17 cellular contexts compared by ENCODE assay signal in genomic region chr20:62819494-62820174, GRCh38. TPM values are rescaled to one million over a fixed set of nuclear protein-coding genes. Genes with fewer than 3 reads are reported as not detected.
DNase-seq lines count a peak whose midpoint lies in the region; ATAC-seq and TF ChIP-seq lines count a peak whose summit lies in the region.
"Had no signal": no experiment of that assay in that cellular context is flagged by ENCODE, and none has a peak within 500 bp of the region (broad histone marks: within the 10 kb centered on the region; RNA-seq: fewer than 3 reads in every experiment).

No MANE protein-coding gene starts in this region.

- no peak for TF ChIP-seq CTCF in heart right ventricle (IDR thresholded peaks at IDR 0.05)

- WGBS in heart right ventricle, 2 donors = 54 to 63% methylated on average over 16 of the region's 16 CpGs

- no peaks in the 10 kb centered on the region for H3K9me3 Mint-ChIP-seq in activated T-cell treated with anti-CD3 and anti-CD28 coated beads, Interleukin-2, amount 50 U/mL, for 72 hours
- H3K9me3 Mint-ChIP-seq: stimulated activated naive CD8-positive, alpha-beta T cell treated with anti-CD3 and anti-CD28 coated beads, Interleukin-15, Interleukin-2, amounts not matched to agents 100 ng/mL and 50 ng/mL, for 24 hours had no signal

- H3K27ac ChIP-seq in heart right ventricle (peak overlapping the region in 7 of 10 donors; percentile 2 to 76 (median 64)), temporal lobe (ENCODE audit: low read depth, low read length) (peak overlapping the region; percentile 91)
- H3K27ac ChIP-seq: left lung, SK-N-MC had no signal

- H3K36me3 Mint-ChIP-seq in T-helper 17 cell (ENCODE audit: low read depth) = no peaks in the 10 kb centered on the region
- H3K36me3 Mint-ChIP-seq in activated T-cell treated with anti-CD3 and anti-CD28 coated beads, Interleukin-2, amount 50 U/mL, for 72 hours (ENCODE audit: insufficient read depth in 2 of 2) = no peaks in the 10 kb centered on the region

- H3K27me3 Mint-ChIP-seq in T-helper 17 cell = peaks cover 7% of the 10 kb centered on the region
- peaks cover 15% of the 10 kb centered on the region for H3K27me3 Mint-ChIP-seq in activated T-cell treated with anti-CD3 and anti-CD28 coated beads, Interleukin-2, amount 50 U/mL, for 72 hours (ENCODE audit: low read depth)

- intact Hi-C loops in heart right ventricle (cut with DNase I) = no loop called here

- peaks cover 9% of the 10 kb centered on the region for H3K4me1 Mint-ChIP-seq in T-helper 17 cell
- peaks cover 7% of the 10 kb centered on the region for H3K4me1 Mint-ChIP-seq in activated T-cell treated with anti-CD3 and anti-CD28 coated beads, Interleukin-2, amount 50 U/mL, for 72 hours (ENCODE audit: low read depth)

- peaks cover 20 to 62% (median 45%) of the 10 kb centered on the region in 9 donors for H3K4me1 ChIP-seq in heart right ventricle

- DNase-seq in HK-2 (ENCODE audit: unreplicated experiment) (peak; percentile 58), T-helper 17 cell (no peak), heart right ventricle (no peak), SHP77 treated with DMSO at 0.1 percent for 48 hours (lab: John Stamatoyannopoulos, UW) (no peak)
- no peak for DNase-seq in activated T-cell treated with anti-CD3 and anti-CD28 coated beads, Interleukin-2, amount 50 U/mL, for 72 hours
- DNase-seq: activated CD4-positive, alpha-beta T cell treated with anti-CD3 and anti-CD28 coated beads for 4 hours; activated effector memory CD4-positive, alpha-beta T cell treated with Interleukin-2 at 50 U/mL for 16 hours; cerebellar nuclear complex; DMS153; left lung; MM.1S; NCI-H524 treated with DMSO at 0.1 percent for 48 hours; stimulated activated CD4-positive, alpha-beta T cell treated with anti-CD3 and anti-CD28 coated beads, Interleukin-2, amount 100 ng/mL, for 48 hours had no signal

- ATAC-seq in T-helper 17 cell (no peak), heart right ventricle (peak in 7 of 8 donors; percentile 3 to 43 (median 24)), GM21723 (IDR thresholded peaks at IDR 0.05; ENCODE audit: unreplicated experiment) (no peak)
- ATAC-seq in activated T-cell treated with anti-CD3 and anti-CD28 coated beads, Interleukin-2, amount 50 U/mL, for 72 hours (replicated peaks in 1 of 2) = no peak

- H3K9me3 ChIP-seq in T-helper 17 cell (ENCODE audit: control insufficient read depth, low read length, poor library complexity, severe bottlenecking) (no peaks in the 10 kb centered on the region), heart right ventricle (no peaks in the 10 kb centered on the region)
- H3K9me3 ChIP-seq: left lung had no signal

- H3K4me3 Mint-ChIP-seq in T-helper 17 cell = no peak overlapping the region
- H3K4me3 Mint-ChIP-seq in activated T-cell treated with anti-CD3 and anti-CD28 coated beads, Interleukin-2, amount 50 U/mL, for 72 hours = no peak overlapping the region
- H3K4me3 Mint-ChIP-seq: stimulated activated naive CD8-positive, alpha-beta T cell treated with anti-CD3 and anti-CD28 coated beads, Interleukin-15, Interleukin-2, amounts not matched to agents 100 ng/mL and 50 ng/mL, for 24 hours had no signal

- peak overlapping the region; percentile 41 for H3K27ac Mint-ChIP-seq in T-helper 17 cell
- no peak overlapping the region for H3K27ac Mint-ChIP-seq in activated T-cell treated with anti-CD3 and anti-CD28 coated beads, Interleukin-2, amount 50 U/mL, for 72 hours
- H3K27ac Mint-ChIP-seq: stimulated activated naive CD8-positive, alpha-beta T cell treated with anti-CD3 and anti-CD28 coated beads, Interleukin-15, Interleukin-2, amounts not matched to agents 100 ng/mL and 50 ng/mL, for 24 hours had no signal

- peak overlapping the region in 1 of 10 donors; percentile 48 for H3K4me3 ChIP-seq in heart right ventricle
- H3K4me3 ChIP-seq: left lung, SK-N-MC had no signal

- no peaks in the 10 kb centered on the region for H3K36me3 ChIP-seq in heart right ventricle
- H3K36me3 ChIP-seq: left lung had no signal

- peaks cover 20 to 48% (median 37%) of the 10 kb centered on the region in 7 donors for H3K27me3 ChIP-seq in heart right ventricle

RNA-seq across cellular contexts. Expression of gene COL9A3, which starts 2.8 kb away (rescaled TPM):
- total RNA-seq in T-helper 17 cell (not detected), heart right ventricle (1 to 10 TPM in 8 of 10 donors, under 1 TPM in 2; 0.45 to 3.6 (median 1.8) TPM), temporal lobe (22.9 TPM)
- polyA plus RNA-seq in heart right ventricle = 10 to 100 TPM in 1 of 2 donors, 1 to 10 TPM in 1; 4.5 to 15.2 TPM
- under 1 TPM; 0.31 to 0.46 TPM for total RNA-seq in activated T-cell treated with anti-CD3 and anti-CD28 coated beads, Interleukin-2, amount 50 U/mL, for 72 hours

RNA-seq across cellular contexts. Expression of gene OGFR, which starts 15.0 kb away (rescaled TPM):
- 10 to 100 TPM; 39.4 to 41.3 TPM for total RNA-seq in T-helper 17 cell
- 10 to 100 TPM; 13.0 to 37.5 (median 16.8) TPM for total RNA-seq in heart right ventricle
- 10 to 100 TPM; 17.7 to 34.5 TPM for polyA plus RNA-seq in heart right ventricle
- total RNA-seq in temporal lobe = 17.9 TPM
- 10 to 100 TPM; 42.9 to 44.9 TPM for total RNA-seq in activated T-cell treated with anti-CD3 and anti-CD28 coated beads, Interleukin-2, amount 50 U/mL, for 72 hours

RNA-seq across cellular contexts. Expression of gene MRGBP, which starts 23.4 kb away (rescaled TPM):
- total RNA-seq in T-helper 17 cell = 1 to 10 TPM; 6.5 to 6.8 TPM
- total RNA-seq in heart right ventricle = 1 to 10 TPM; 6.8 to 10.0 (median 8.1) TPM
- polyA plus RNA-seq in heart right ventricle = 10 to 100 TPM in 1 of 2 donors, 1 to 10 TPM in 1; 6.5 to 10.8 TPM
- 9.8 TPM for total RNA-seq in temporal lobe
- 10 to 100 TPM; 14.1 to 14.7 TPM for total RNA-seq in activated T-cell treated with anti-CD3 and anti-CD28 coated beads, Interleukin-2, amount 50 U/mL, for 72 hours

RNA-seq across cellular contexts. Expression of gene TCFL5, which starts 42.0 kb away (rescaled TPM):
- total RNA-seq in T-helper 17 cell (1 to 10 TPM; 4.4 to 5.0 TPM), heart right ventricle (1 to 10 TPM; 3.5 to 8.3 (median 6.5) TPM), temporal lobe (8.9 TPM)
- 1 to 10 TPM; 2.5 to 3.4 TPM for polyA plus RNA-seq in heart right ventricle
- total RNA-seq in activated T-cell treated with anti-CD3 and anti-CD28 coated beads, Interleukin-2, amount 50 U/mL, for 72 hours = 1 to 10 TPM; 4.4 to 4.9 TPM

Comparison
In these comparisons a context has a peak if more than half of its experiments do, and no peak if none do; other contexts are left out.
1. ATAC-seq: peak in heart right ventricle (7 of 8); none in T-helper 17 cell (single experiment), activated T-cell treated with anti-CD3 and anti-CD28 coated beads, Interleukin-2, amount 50 U/mL, for 72 hours (0 of 2) and GM21723 (single experiment).